28 cellular contexts compared by ENCODE assay signal in genomic region chrX:5829060-5829459, GRCh38.
"Had no signal": no experiment of that assay in that cellular context is flagged by ENCODE, and none has a peak within 500 bp of the region (broad histone marks: within the 10 kb centered on the region; RNA-seq: fewer than 3 reads in every experiment).

No MANE protein-coding gene starts in this region.

- H3K4me2 ChIP-seq: smooth muscle cell had no signal

- H3K4me3 ChIP-seq: left ventricle myocardium inferior, lung, mucosa of descending colon, ovary, right atrium auricular region, right lobe of liver, smooth muscle cell, stomach, testis, thyroid gland, transverse colon, upper lobe of left lung, vagina had no signal

- H3K9me3 ChIP-seq: left ventricle myocardium inferior, mucosa of descending colon, ovary, right atrium auricular region, right lobe of liver, stomach, testis, thyroid gland, transverse colon, upper lobe of left lung, vagina had no signal

- H3K36me3 Mint-ChIP-seq: immature natural killer cell; memory B cell; naive thymus-derived CD4-positive, alpha-beta T cell; natural killer cell treated with Interleukin-12 subunit alpha and Interleukin-12 subunit beta and Interleukin-15 and Interleukin-18, amount 100 ng/mL, for 72 hours; stimulated activated naive B cell treated with anti-CD40 and anti-IgM and Interleukin-4, amounts not matched to agents 10 μg/mL and 1 μg/mL and 100 μg/mL, for 72 hours had no signal

- H3K4me3 Mint-ChIP-seq: immature natural killer cell; memory B cell; naive thymus-derived CD4-positive, alpha-beta T cell; natural killer cell treated with Interleukin-12 subunit alpha and Interleukin-12 subunit beta and Interleukin-15 and Interleukin-18, amount 100 ng/mL, for 72 hours; stimulated activated naive B cell treated with anti-CD40 and anti-IgM and Interleukin-4, amounts not matched to agents 10 μg/mL and 1 μg/mL and 100 μg/mL, for 72 hours had no signal

- H3K4me1 Mint-ChIP-seq: immature natural killer cell; stimulated activated naive B cell treated with anti-CD40 and anti-IgM and Interleukin-4, amounts not matched to agents 10 μg/mL and 1 μg/mL and 100 μg/mL, for 72 hours had no signal

- H3K27me3 Mint-ChIP-seq: naive thymus-derived CD4-positive, alpha-beta T cell; natural killer cell treated with Interleukin-12 subunit alpha and Interleukin-12 subunit beta and Interleukin-15 and Interleukin-18, amount 100 ng/mL, for 72 hours; progenitor cell of endocrine pancreas; stimulated activated naive B cell treated with anti-CD40 and anti-IgM and Interleukin-4, amounts not matched to agents 10 μg/mL and 1 μg/mL and 100 μg/mL, for 72 hours had no signal

- H3K27ac ChIP-seq: left ventricle myocardium inferior, ovary, right atrium auricular region, right lobe of liver, stomach, testis, thyroid gland, transverse colon, upper lobe of left lung, vagina had no signal

- DNase-seq: hypothalamus; immature natural killer cell; kidney; left colon; left ventricle myocardium inferior; midbrain; mucosa of descending colon; naive thymus-derived CD4-positive, alpha-beta T cell; ovary; right lobe of liver; stimulated activated CD4-positive, alpha-beta T cell treated with anti-CD3 and anti-CD28 coated beads, Interleukin-1b, Interleukin-23, amount 100 ng/mL, for 48 hours; stimulated activated CD4-positive, alpha-beta T cell treated with anti-CD3 and anti-CD28 coated beads, Interleukin-2, amount 100 ng/mL, for 48 hours; stimulated activated CD4-positive, alpha-beta T cell treated with anti-CD3 and anti-CD28 coated beads, Interleukin-4, amount 100 ng/mL, for 4 hours; stimulated activated CD8-positive, alpha-beta memory T cell treated with anti-CD3 and anti-CD28 coated beads, Interleukin-4, amount 100 ng/mL, for 48 hours; stimulated activated naive B cell treated with anti-CD40 and anti-IgM and Interleukin-4, amounts not matched to agents 10 μg/mL and 1 μg/mL and 100 μg/mL, for 72 hours; stimulated activated naive CD8-positive, alpha-beta T cell treated with anti-CD3 and anti-CD28 coated beads, Interleukin-15, Interleukin-2, amounts not matched to agents 100 U/mL and 50 U/mL, for 24 hours; stomach; testis; thyroid gland; transverse colon had no signal

- H3K27ac Mint-ChIP-seq: immature natural killer cell; memory B cell; naive thymus-derived CD4-positive, alpha-beta T cell; natural killer cell treated with Interleukin-12 subunit alpha and Interleukin-12 subunit beta and Interleukin-15 and Interleukin-18, amount 100 ng/mL, for 72 hours; progenitor cell of endocrine pancreas; stimulated activated naive B cell treated with anti-CD40 and anti-IgM and Interleukin-4, amounts not matched to agents 10 μg/mL and 1 μg/mL and 100 μg/mL, for 72 hours had no signal

- H3K4me1 ChIP-seq: left ventricle myocardium inferior, right atrium auricular region, right lobe of liver, stomach, testis, thyroid gland, transverse colon, upper lobe of left lung, vagina had no signal

- H3K27me3 ChIP-seq: ovary, right atrium auricular region, right lobe of liver, stomach, testis, thyroid gland, transverse colon, upper lobe of left lung, vagina had no signal

- H3K36me3 ChIP-seq: left ventricle myocardium inferior, ovary, right atrium auricular region, right lobe of liver, stomach, thyroid gland, transverse colon, upper lobe of left lung, vagina had no signal

- ATAC-seq: left colon; mucosa of descending colon; naive thymus-derived CD4-positive, alpha-beta T cell; natural killer cell treated with Interleukin-12 subunit alpha and Interleukin-12 subunit beta and Interleukin-15 and Interleukin-18, amount 100 ng/mL, for 72 hours; right lobe of liver; stimulated activated naive B cell treated with anti-CD40 and anti-IgM and Interleukin-4, amounts not matched to agents 10 μg/mL and 1 μg/mL and 100 μg/mL, for 72 hours; stimulated activated naive CD8-positive, alpha-beta T cell treated with anti-CD3 and anti-CD28 coated beads, Interleukin-15, Interleukin-2, amounts not matched to agents 100 U/mL and 50 U/mL, for 24 hours had no signal
